18 cellular contexts compared by ENCODE assay signal in the genomic region with DNA sequence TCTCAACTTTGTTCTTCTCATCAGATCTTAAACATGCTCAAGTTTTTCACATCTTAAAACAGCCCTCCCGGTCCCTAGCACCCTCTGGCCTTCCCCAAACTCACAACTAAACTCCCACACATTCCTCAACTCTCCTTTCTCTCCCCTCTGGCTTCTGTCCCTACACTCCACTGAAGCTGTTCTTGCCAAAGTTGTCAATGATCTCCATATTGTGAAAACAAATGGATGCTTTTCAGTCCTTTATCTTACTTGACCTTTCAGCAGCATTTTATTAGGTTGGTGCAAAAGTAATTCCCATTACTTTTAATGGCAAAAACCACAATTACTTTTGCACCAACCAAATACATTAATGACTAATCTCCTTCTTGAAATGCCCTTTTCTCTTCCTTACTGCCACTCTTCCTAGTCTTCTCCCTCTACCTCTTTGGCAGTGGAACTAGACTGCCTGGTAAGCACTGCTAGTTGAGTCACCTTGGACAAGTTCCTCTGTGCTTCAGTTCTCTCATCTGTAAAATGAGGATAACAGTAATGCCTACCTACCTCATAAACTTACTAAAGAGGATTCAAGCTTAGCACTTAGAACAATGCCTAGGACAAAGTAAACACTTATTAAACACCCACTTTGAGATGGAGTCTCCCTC. TPM values are rescaled to one million over a fixed set of nuclear protein-coding genes. Genes with fewer than 3 reads are reported as not detected.
DNase-seq lines count a peak whose midpoint lies in the region; ATAC-seq, FAIRE-seq and TF ChIP-seq lines count a peak whose summit lies in the region.
"Had no signal": no experiment of that assay in that cellular context is flagged by ENCODE, and none has a peak within 500 bp of the region (broad histone marks: within the 10 kb centered on the region; RNA-seq: fewer than 3 reads in every experiment).

No MANE protein-coding gene starts in this region.

- no peak for ATAC-seq in CD8-positive, alpha-beta T cell
- no peak for ATAC-seq in GM12878
- ATAC-seq: foreskin keratinocyte, lower lobe of right lung had no signal

- H3K79me2 ChIP-seq in GM12878 (ENCODE audit: control insufficient read depth, insufficient read depth, low read length): no peaks in the 10 kb centered on the region; the same call in 1 of the 2 replicates

- in situ Hi-C loops in GM12878 (cut with MboI): no loop called here

- intact Hi-C loops in CD8-positive, alpha-beta T cell (cut with DNase I, micrococcal nuclease): no loop called here
- intact Hi-C loops in GM12878 (cut with micrococcal nuclease; ENCODE audit: unreplicated experiment): no loop called here

- no peak overlapping the region for H4K91ac ChIP-seq in neuronal stem cell (ENCODE audit: low read depth, low read length, poor library complexity)

- peaks cover 19% of the 10 kb centered on the region for H3K4me1 Mint-ChIP-seq in CD8-positive, alpha-beta T cell (ENCODE audit: low read depth)
- peaks cover 16% of the 10 kb centered on the region for H3K4me1 Mint-ChIP-seq in HFFc6 (ENCODE audit: low read depth)
- peaks cover 7% of the 10 kb centered on the region for H3K4me1 Mint-ChIP-seq in mesothelial cell of epicardium
- H3K4me1 Mint-ChIP-seq: neural crest cell had no signal

- no peaks in the 10 kb centered on the region for H3K4me1 ChIP-seq in CD8-positive, alpha-beta T cell (ENCODE audit: insufficient read depth, low read length)
- no peaks in the 10 kb centered on the region for H3K4me1 ChIP-seq in GM12878 (ENCODE audit: control insufficient read depth, insufficient read depth, low read length)
- no peaks in the 10 kb centered on the region for H3K4me1 ChIP-seq in neuronal stem cell (ENCODE audit: control insufficient read depth in 2 of 2, insufficient read depth in 1 of 2, low read depth in 1 of 2, low read length in 2 of 2)
- H3K4me1 ChIP-seq: BE2C, foreskin keratinocyte, lower lobe of right lung had no signal

- no peak overlapping the region for H3K27ac ChIP-seq in CD8-positive, alpha-beta T cell (ENCODE audit: low read depth, low read length)
- no peak overlapping the region for H3K27ac ChIP-seq in GM12878 (ENCODE audit: control insufficient read depth, insufficient read depth)
- no peak overlapping the region for H3K27ac ChIP-seq in neuronal stem cell (replicated peaks; ENCODE audit: low read length)
- H3K27ac ChIP-seq: foreskin keratinocyte, KMS-11, lower lobe of right lung had no signal

- H3K9me3 Mint-ChIP-seq in CD8-positive, alpha-beta T cell: no peaks in the 10 kb centered on the region
- no peaks in the 10 kb centered on the region for H3K9me3 Mint-ChIP-seq in HFFc6
- H3K9me3 Mint-ChIP-seq in mesothelial cell of epicardium: no peaks in the 10 kb centered on the region
- H3K9me3 Mint-ChIP-seq: activated CD4-positive, alpha-beta T cell treated with anti-CD3 and anti-CD28 coated beads, Interleukin-2, amount 10 ng/mL, durations not matched to agents 7 days and 5 days; neural crest cell had no signal

- no peak overlapping the region for H2BK120ac ChIP-seq in neuronal stem cell (ENCODE audit: low read depth, low read length)

- H3K36me3 Mint-ChIP-seq in CD8-positive, alpha-beta T cell: peaks cover 2% of the 10 kb centered on the region
- H3K36me3 Mint-ChIP-seq in HFFc6 (ENCODE audit: low read depth) (no peaks in the 10 kb centered on the region), mesothelial cell of epicardium (no peaks in the 10 kb centered on the region)

- peak overlapping the region; percentile 33 for H3K27ac Mint-ChIP-seq in CD8-positive, alpha-beta T cell
- H3K27ac Mint-ChIP-seq in HFFc6 (peak overlapping the region; percentile 28), mesothelial cell of epicardium (peak overlapping the region; percentile 71)
- H3K27ac Mint-ChIP-seq: activated CD4-positive, alpha-beta T cell treated with anti-CD3 and anti-CD28 coated beads, Interleukin-2, amount 10 ng/mL, durations not matched to agents 7 days and 5 days had no signal

- SMC1A ChIA-PET in GM12878 (lab: Charles Lee; ENCODE audit: uncharacterized antibody, unreplicated experiment): interaction anchor here (0.9 kb wide), 1 partner anchor 40 kb away, joined by 3 read pairs; no protein-coding TSS in a partner anchor

- H3K4ac ChIP-seq in neuronal stem cell (ENCODE audit: low read length): no peak overlapping the region

- TF ChIP-seq POLR2A in GM12878 (IDR thresholded peaks at IDR 0.05; ENCODE audit: low read depth, low read length): no peak

- peaks cover 6% of the 10 kb centered on the region for H3K36me3 ChIP-seq in CD8-positive, alpha-beta T cell (ENCODE audit: insufficient read depth, low read length)
- H3K36me3 ChIP-seq in GM12878 (ENCODE audit: control insufficient read depth in 2 of 2, insufficient read depth in 2 of 2, low read length in 1 of 2) (no peaks in the 10 kb centered on the region; a peak in 1 of 4 replicates), neuronal stem cell (replicated peaks in 1 of 2; ENCODE audit: control insufficient read depth in 2 of 2, insufficient read depth in 2 of 2, low read length in 2 of 2) (peaks cover 0 to 34% of the 10 kb centered on the region in 2 donors)
- H3K36me3 ChIP-seq: BE2C, lower lobe of right lung had no signal

- H2AFZ ChIP-seq in GM12878 (ENCODE audit: control insufficient read depth, low read depth, low read length): no peak overlapping the region
- H2AFZ ChIP-seq in neuronal stem cell (ENCODE audit: low read length): no peak overlapping the region

- H3K23ac ChIP-seq in neuronal stem cell (ENCODE audit: low read depth, low read length, poor library complexity): no peak overlapping the region

- H2BK15ac ChIP-seq in neuronal stem cell (ENCODE audit: low read length): no peak overlapping the region

- TF ChIP-seq CTCF in CD8-positive, alpha-beta T cell (IDR thresholded peaks at IDR 0.05): no peak
- TF ChIP-seq CTCF in HFFc6 (IDR thresholded peaks at IDR 0.05) (no peak), GM12878 (IDR thresholded peaks at IDR 0.05 in 2 of 3, conservative IDR thresholded peaks at IDR 0.05 in 1 of 3; ENCODE audit: control insufficient read depth in 2 of 3, extremely low read depth in 1 of 3, insufficient read depth in 1 of 3, low read depth in 3 of 3, low read length in 3 of 3) (no peak), mesothelial cell of epicardium (IDR thresholded peaks at IDR 0.05; ENCODE audit: unreplicated experiment) (no peak)

- no peak overlapping the region for H3K18ac ChIP-seq in neuronal stem cell (ENCODE audit: low read length)

- RAD21 ChIA-PET in GM12878 (lab: Charles Lee; ENCODE audit: unreplicated experiment): no interaction called here

- no peak for DNase-seq in CD8-positive, alpha-beta T cell
- no peak for DNase-seq in HFFc6
- DNase-seq in GM12878 (ENCODE audit: low read depth, low spot score): no peak
- DNase-seq in mesothelial cell of epicardium (ENCODE audit: low spot score in 2 of 2, unreplicated experiment in 2 of 2): no peak
- DNase-seq in neuronal stem cell (ENCODE audit: low spot score): no peak
- DNase-seq in AG08396 (ENCODE audit: low spot score): no peak
- DNase-seq in NCI-H446 (lab: John Stamatoyannopoulos, UW): no peak
- DNase-seq: activated CD4-positive, alpha-beta T cell treated with anti-CD3 and anti-CD28 coated beads, Interleukin-2, amount 10 ng/mL, durations not matched to agents 7 days and 5 days; BE2C; DND-41; foreskin keratinocyte; lower lobe of right lung; NCI-H1105 treated with DMSO at 0.1 percent for 48 hours; NK-92 treated with Interleukin-12 subunit alpha and Interleukin-12 subunit beta, amount 100 ng/mL, for 24 hours; SHP77 treated with DMSO at 0.1 percent for 48 hours; stimulated activated naive CD4-positive, alpha-beta T cell had no signal

- H3K27me3 ChIP-seq in CD8-positive, alpha-beta T cell (ENCODE audit: insufficient read depth, low read length): no peaks in the 10 kb centered on the region
- no peaks in the 10 kb centered on the region for H3K27me3 ChIP-seq in GM12878 (replicated peaks in 1 of 2; ENCODE audit: control insufficient read depth in 2 of 2, insufficient read depth in 2 of 2, low read length in 1 of 2)
- H3K27me3 ChIP-seq in neuronal stem cell (ENCODE audit: control insufficient read depth in 3 of 3, insufficient read depth in 3 of 3, low read depth in 1 of 3, low read length in 3 of 3): no peaks in the 10 kb centered on the region
- H3K27me3 ChIP-seq: BE2C, foreskin keratinocyte had no signal

- TSS peak; percentile 54 for BruUV-seq in GM12878 (replicated peaks; lab: Mats Ljungman, UMichigan)

- WGBS in GM12878 (ENCODE audit: insufficient coverage, insufficient replicate concordance, low lambda C conversion rate, missing lambda C conversion rate): 77% methylated on average over 1 of the region's 1 CpG
- no CpG with 5 or more reads among the region's 1 CpG for WGBS in neuronal stem cell (ENCODE audit: extremely low coverage in 2 of 2, insufficient read length in 2 of 2, insufficient replicate concordance in 1 of 2), 2 donors

- H4K8ac ChIP-seq in neuronal stem cell (ENCODE audit: low read depth, low read length): no peak overlapping the region

- no peak overlapping the region for H3K4me3 ChIP-seq in CD8-positive, alpha-beta T cell (ENCODE audit: low read depth, low read length)
- no peak overlapping the region for H3K4me3 ChIP-seq in GM12878
- H3K4me3 ChIP-seq in neuronal stem cell (ENCODE audit: low read length in 2 of 2): no peak overlapping the region
- H3K4me3 ChIP-seq: lower lobe of right lung had no signal

- TF ChIP-seq RAD21 in GM12878 (IDR thresholded peaks at IDR 0.05; ENCODE audit: insufficient read depth, low read depth, low read length): no peak

- H3K4me2 ChIP-seq in GM12878 (ENCODE audit: control insufficient read depth, insufficient read depth) (no peak overlapping the region), neuronal stem cell (ENCODE audit: insufficient read depth, low read length, poor library complexity, severe bottlenecking) (no peak overlapping the region)
- H3K4me2 ChIP-seq: KMS-11 had no signal

- H3K9ac ChIP-seq in GM12878 (ENCODE audit: control insufficient read depth, insufficient read depth, low read length): no peak overlapping the region
- H3K9ac ChIP-seq in neuronal stem cell (ENCODE audit: low read depth, low read length, poor library complexity): no peak overlapping the region
- H3K9ac ChIP-seq: KMS-11 had no signal

- H3K27me3 Mint-ChIP-seq in CD8-positive, alpha-beta T cell (ENCODE audit: low read depth): no peaks in the 10 kb centered on the region
- no peaks in the 10 kb centered on the region; the same call in 1 of the 2 replicates for H3K27me3 Mint-ChIP-seq in HFFc6 (ENCODE audit: insufficient read depth)
- H3K27me3 Mint-ChIP-seq in mesothelial cell of epicardium (ENCODE audit: low read depth): no peaks in the 10 kb centered on the region
- H3K27me3 Mint-ChIP-seq: activated CD4-positive, alpha-beta T cell treated with anti-CD3 and anti-CD28 coated beads, Interleukin-2, amount 10 ng/mL, durations not matched to agents 7 days and 5 days had no signal

- no peaks in the 10 kb centered on the region for H4K20me1 ChIP-seq in GM12878 (ENCODE audit: control insufficient read depth, insufficient read depth)

- H3K4me3 Mint-ChIP-seq in CD8-positive, alpha-beta T cell: no peak overlapping the region
- H3K4me3 Mint-ChIP-seq in HFFc6 (no peak overlapping the region), mesothelial cell of epicardium (no peak overlapping the region)
- H3K4me3 Mint-ChIP-seq: activated CD4-positive, alpha-beta T cell treated with anti-CD3 and anti-CD28 coated beads, Interleukin-2, amount 10 ng/mL, durations not matched to agents 7 days and 5 days; neural crest cell had no signal

- peaks cover 4% of the 10 kb centered on the region for H3K79me1 ChIP-seq in neuronal stem cell (ENCODE audit: low read depth, low read length)

- FAIRE-seq in GM12878 (lab: Jason Lieb, UNC): no peak

- no peak for TF ChIP-seq EP300 in GM12878 (IDR thresholded peaks at IDR 0.05; ENCODE audit: borderline replicate concordance in 1 of 2, control insufficient read depth in 1 of 2, low read depth in 2 of 2, low read length in 2 of 2)

- H3K14ac ChIP-seq in neuronal stem cell (ENCODE audit: low read length): no peak overlapping the region

- POLR2A ChIA-PET in CD8-positive, alpha-beta T cell (lab: Charles Lee): no interaction called here
- POLR2A ChIA-PET in GM12878 (lab: Charles Lee): interaction anchor here (0.5 kb wide), 1 partner anchor 253 kb away, joined by 7 read pairs; no protein-coding TSS in a partner anchor

- no peak overlapping the region for H2BK5ac ChIP-seq in neuronal stem cell (ENCODE audit: low read length)

- H2BK12ac ChIP-seq in neuronal stem cell (ENCODE audit: low read length): no peak overlapping the region

- CTCF ChIA-PET in CD8-positive, alpha-beta T cell (lab: Charles Lee): interaction anchor here (1.2 to 2.4 kb wide), 3 partner anchors 18 to 39 kb away, joined by 3 to 5 read pairs (median 3); a partner anchor contains a TSS
- CTCF ChIA-PET in GM12878 (lab: Yijun Ruan, JAX): interaction anchor here (0.6 to 1.0 kb wide), 2 partner anchors 39 to 62 kb away, joined by 3 read pairs; a partner anchor contains a TSS

- no peak overlapping the region for H2AK5ac ChIP-seq in neuronal stem cell (ENCODE audit: low read depth, low read length)

- no peaks in the 10 kb centered on the region for H3K9me3 ChIP-seq in CD8-positive, alpha-beta T cell (ENCODE audit: low read length)
- H3K9me3 ChIP-seq in GM12878 (replicated peaks; ENCODE audit: control insufficient read depth, insufficient read depth, low read length): no peaks in the 10 kb centered on the region
- no peaks in the 10 kb centered on the region for H3K9me3 ChIP-seq in neuronal stem cell (replicated peaks in 1 of 2; ENCODE audit: control insufficient read depth in 2 of 2, insufficient read depth in 1 of 2, low read depth in 1 of 2, low read length in 2 of 2)
- H3K9me3 ChIP-seq: BE2C, lower lobe of right lung had no signal

RNA-seq across cellular contexts. Expression of a gene that starts 16.0 kb away (rescaled TPM):
- total RNA-seq in CD8-positive, alpha-beta T cell: 10 to 100 TPM; 45.2 to 46.2 TPM
- total RNA-seq in HFFc6 (2021; fragmentation: NEBNext Ultra II Directional; extraction: Animal tissue kit (Norgen Biotek cat#: 25700)): 10 to 100 TPM; 48.0 to 69.3 (median 60.3) TPM
- total RNA-seq in GM12878 (2013; cell fraction: nucleolus; rRNA removed): 74.0 and 78.3 TPM in 2 replicates
- 29.8 and 33.7 TPM in 2 replicates for total RNA-seq in GM12878 (2014; rRNA removed)
- 20.7 and 25.4 TPM in 2 replicates for total RNA-seq in GM12878 (2014; rRNA removed; fragmentation: Illumina TruSeq; extraction: Trizol)
- total RNA-seq in GM12878 (2021): 29.8 and 33.8 TPM in 2 replicates
- polyA plus RNA-seq in GM12878 (2011; ENCODE audit: low read depth): 28.1 TPM
- polyA plus RNA-seq in GM12878 (2011; rRNA removed): 45.7 and 50.1 TPM in 2 replicates
- 36.7 and 48.3 TPM in 2 replicates for polyA plus RNA-seq in GM12878 (2011; cell fraction: cytosol; rRNA removed)
- polyA plus RNA-seq in GM12878 (2011; cell fraction: nucleus; rRNA removed): 50.5 and 54.8 TPM in 2 replicates
- polyA plus RNA-seq in GM12878 (2012): 21.7 and 27.5 TPM in 2 replicates
- 26.5 and 36.3 TPM in 2 replicates for polyA plus RNA-seq in GM12878 (2014; fragmentation: Illumina TruSeq; extraction: Trizol)
- 10 to 100 TPM in 1 of 2 experiments, 1 to 10 TPM in 1; 6.8 to 12.2 TPM for polyA plus RNA-seq in GM12878 (2014; fragmentation: Nextera tagmentation; extraction: Ambion mirVana)
- polyA plus RNA-seq in GM12878 (2014; rRNA removed): 29.1 and 35.9 TPM in 2 replicates
- polyA plus RNA-seq in GM12878 (2016; fragmentation: Nextera tagmentation; extraction: Ambion mirVana): 10 to 100 TPM; 43.8 to 44.4 TPM
- 63.1 and 77.6 TPM in 2 replicates for polyA minus RNA-seq in GM12878 (2011; rRNA and poly(A)+ RNA removed)
- 14.2 and 23.8 TPM in 2 replicates for polyA minus RNA-seq in GM12878 (2011; cell fraction: cytosol; rRNA and poly(A)+ RNA removed)
- polyA minus RNA-seq in GM12878 (2011; cell fraction: nucleus; rRNA and poly(A)+ RNA removed): 23.0 and 31.8 TPM in 2 replicates
- total RNA-seq in mesothelial cell of epicardium: 70.4 to 77.1 TPM (median 75.3 TPM) in 3 replicates
- 40.1 TPM for polyA plus RNA-seq in neuronal stem cell (2013, experiment 1 of 2)
- 38.0 TPM for polyA plus RNA-seq in neuronal stem cell (2013, experiment 2 of 2)

RNA-seq across cellular contexts. Expression of a gene that starts 39.1 kb away (rescaled TPM):
- total RNA-seq in CD8-positive, alpha-beta T cell: 10 to 100 TPM; 42.2 to 43.3 TPM
- total RNA-seq in HFFc6 (2021; fragmentation: NEBNext Ultra II Directional; extraction: Animal tissue kit (Norgen Biotek cat#: 25700)): 10 to 100 TPM; 44.4 to 77.8 (median 53.4) TPM
- total RNA-seq in GM12878 (2013; cell fraction: nucleolus; rRNA removed): 6.5 and 7.3 TPM in 2 replicates
- 73.1 and 82.0 TPM in 2 replicates for total RNA-seq in GM12878 (2014; rRNA removed)
- total RNA-seq in GM12878 (2014; rRNA removed; fragmentation: Illumina TruSeq; extraction: Trizol): 44.6 and 45.3 TPM in 2 replicates
- 56.1 and 58.0 TPM in 2 replicates for total RNA-seq in GM12878 (2021)
- polyA plus RNA-seq in GM12878 (2011; ENCODE audit: low read depth): 77.7 TPM
- polyA plus RNA-seq in GM12878 (2011; rRNA removed): 97.8 and 140 TPM in 2 replicates
- 154 and 175 TPM in 2 replicates for polyA plus RNA-seq in GM12878 (2011; cell fraction: cytosol; rRNA removed)
- 44.1 and 56.7 TPM in 2 replicates for polyA plus RNA-seq in GM12878 (2011; cell fraction: nucleus; rRNA removed)
- polyA plus RNA-seq in GM12878 (2012): 61.5 and 76.0 TPM in 2 replicates
- polyA plus RNA-seq in GM12878 (2014; fragmentation: Illumina TruSeq; extraction: Trizol): 37.6 and 51.7 TPM in 2 replicates
- 100 to 1,000 TPM; 323 to 361 TPM for polyA plus RNA-seq in GM12878 (2014; fragmentation: Nextera tagmentation; extraction: Ambion mirVana)
- 99.8 and 109 TPM in 2 replicates for polyA plus RNA-seq in GM12878 (2014; rRNA removed)
- 100 to 1,000 TPM; 181 to 187 TPM for polyA plus RNA-seq in GM12878 (2016; fragmentation: Nextera tagmentation; extraction: Ambion mirVana)
- 34.3 and 45.1 TPM in 2 replicates for polyA minus RNA-seq in GM12878 (2011; rRNA and poly(A)+ RNA removed)
- polyA minus RNA-seq in GM12878 (2011; cell fraction: cytosol; rRNA and poly(A)+ RNA removed): 9.5 and 17.9 TPM in 2 replicates
- polyA minus RNA-seq in GM12878 (2011; cell fraction: nucleus; rRNA and poly(A)+ RNA removed): 9.9 and 23.6 TPM in 2 replicates
- 24.2 to 25.0 TPM (median 24.8 TPM) in 3 replicates for total RNA-seq in mesothelial cell of epicardium
- polyA plus RNA-seq in neuronal stem cell (2013, experiment 1 of 2): 49.2 TPM
- 48.1 TPM for polyA plus RNA-seq in neuronal stem cell (2013, experiment 2 of 2)

RNA-seq across cellular contexts. Expression of a gene that starts 47.4 kb away (rescaled TPM):
- total RNA-seq in CD8-positive, alpha-beta T cell: under 1 TPM; 0.24 to 0.50 TPM
- under 1 TPM in 1 of 6 experiments, not detected in 5; 0.20 TPM for total RNA-seq in HFFc6 (2021; fragmentation: NEBNext Ultra II Directional; extraction: Animal tissue kit (Norgen Biotek cat#: 25700))
- total RNA-seq in GM12878 (2013; cell fraction: nucleolus; rRNA removed): 0.76 and 1.9 TPM in 2 replicates
- total RNA-seq in GM12878 (2014; rRNA removed) (0.11 and 0.23 TPM in 2 replicates), GM12878 (2014; rRNA removed; fragmentation: Illumina TruSeq; extraction: Trizol) (0.05 and 0.22 TPM in 2 replicates), GM12878 (2021) (0.19 and 0.26 TPM in 2 replicates), mesothelial cell of epicardium (0.72 to 1.2 TPM (median 1.1 TPM) in 3 replicates)
- polyA plus RNA-seq in GM12878 (2011; ENCODE audit: low read depth): 0.17 TPM
- polyA plus RNA-seq in GM12878 (2011; rRNA removed) (0.23 and 0.61 TPM in 2 replicates), GM12878 (2014; fragmentation: Illumina TruSeq; extraction: Trizol) (0.13 and 0.49 TPM in 2 replicates), GM12878 (2014; fragmentation: Nextera tagmentation; extraction: Ambion mirVana) (under 1 TPM in 1 of 2 experiments, not detected in 1; 0.04 TPM), GM12878 (2014; rRNA removed) (0.27 and 0.63 TPM in 2 replicates), GM12878 (2016; fragmentation: Nextera tagmentation; extraction: Ambion mirVana) (under 1 TPM; 0.30 to 0.48 TPM)
- polyA plus RNA-seq in GM12878 (2011; cell fraction: cytosol; rRNA removed): 0.24 and 0.52 TPM in 2 replicates
- 1.7 and 2.5 TPM in 2 replicates for polyA plus RNA-seq in GM12878 (2011; cell fraction: nucleus; rRNA removed)
- 0.29 and 0.30 TPM in 2 replicates for polyA plus RNA-seq in GM12878 (2012)
- polyA minus RNA-seq in GM12878 (2011; rRNA and poly(A)+ RNA removed): 0.37 and 0.62 TPM in 2 replicates
- not detected in 2 replicates for polyA minus RNA-seq in GM12878 (2011; cell fraction: cytosol; rRNA and poly(A)+ RNA removed)
- 0.60 and 1.4 TPM in 2 replicates for polyA minus RNA-seq in GM12878 (2011; cell fraction: nucleus; rRNA and poly(A)+ RNA removed)
- polyA plus RNA-seq in neuronal stem cell (2013, experiment 1 of 2): 0.03 TPM
- 0.03 TPM for polyA plus RNA-seq in neuronal stem cell (2013, experiment 2 of 2)
